8 cellular contexts compared by ENCODE assay signal in the genomic region with DNA sequence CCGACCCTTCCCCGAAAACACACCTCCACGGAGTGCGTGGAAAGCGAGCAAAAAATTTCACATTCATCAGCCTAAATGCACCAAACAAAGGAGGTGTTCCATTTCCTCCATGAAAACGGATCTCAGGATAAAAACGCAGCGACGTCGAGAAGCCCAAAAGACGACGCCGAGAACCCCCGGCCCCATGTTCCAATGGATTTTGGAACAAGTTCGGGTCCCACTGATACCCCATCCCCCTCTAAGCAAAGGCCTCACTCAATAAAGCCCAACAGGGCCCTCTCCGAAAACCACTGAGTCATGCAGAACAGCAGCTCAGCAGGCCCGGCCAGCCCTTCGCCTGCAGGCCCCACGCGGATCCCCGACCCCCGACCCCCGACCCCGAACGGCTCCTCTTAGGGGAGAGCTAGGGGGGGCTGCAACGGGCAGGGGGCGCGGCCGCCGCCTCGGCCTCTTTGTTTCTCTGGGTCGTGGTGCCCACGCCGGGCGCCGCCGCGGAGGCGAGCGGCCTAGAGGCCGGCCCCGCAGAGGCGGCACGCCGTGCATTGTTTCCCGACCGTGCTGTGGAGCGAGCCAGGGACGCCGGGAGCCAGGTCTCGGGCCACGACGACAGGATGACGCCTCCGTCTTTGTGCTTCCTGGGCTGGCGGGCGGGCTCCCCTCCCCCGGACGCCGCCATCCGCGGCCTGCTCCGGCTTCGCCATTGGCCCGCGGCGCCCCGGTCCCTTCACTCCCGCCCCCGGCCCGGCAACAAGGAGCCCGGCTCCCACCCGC. TPM values are rescaled to one million over a fixed set of nuclear protein-coding genes. Genes with fewer than 3 reads are reported as not detected.
DNase-seq lines count a peak whose midpoint lies in the region; ATAC-seq and TF ChIP-seq lines count a peak whose summit lies in the region.

No MANE protein-coding gene starts in this region.

- no peaks in the 10 kb centered on the region for H3K27me3 ChIP-seq in CD4-positive, alpha-beta memory T cell (ENCODE audit: insufficient read depth, low read length)
- H3K27me3 ChIP-seq in SJCRH30, result no peaks in the 10 kb centered on the region
- H3K27me3 ChIP-seq in ovary, result no peaks in the 10 kb centered on the region
- no peaks in the 10 kb centered on the region for H3K27me3 ChIP-seq in tibial nerve

- peaks cover 0 to 3% (median 0%) of the 10 kb centered on the region in 8 donors for H3K9me3 Mint-ChIP-seq in CD4-positive, alpha-beta memory T cell
- no peaks in the 10 kb centered on the region for H3K9me3 Mint-ChIP-seq in activated naive CD4-positive, alpha-beta T cell treated with anti-CD3 and anti-CD28 coated beads, Interleukin-2, amount 50 U/mL, for 72 hours

- 1% methylated on average over 31 to 73 of the region's 73 CpGs for WGBS in ovary, 3 donors
- WGBS in tibial nerve, 2 donors, result 1 to 2% methylated on average over 23 to 32 of the region's 73 CpGs

- peaks cover 30 to 58% (median 43%) of the 10 kb centered on the region in 4 donors for H3K4me1 Mint-ChIP-seq in CD4-positive, alpha-beta memory T cell

- intact Hi-C loops in CD4-positive, alpha-beta memory T cell (cut with micrococcal nuclease), result loop anchor here (1.0 to 5.0 kb wide), 6 partner anchors 11 to 1952 kb away; a partner anchor contains a TSS
- intact Hi-C loops in Right ventricle myocardium inferior (cut with DNase I) (loop anchor here (2.0 kb wide), 2 partner anchors 59 to 213 kb away; no protein-coding TSS in a partner anchor), ovary (cut with DNase I) (loop anchor here in 2 of 4 donors (5.0 to 10.0 kb wide), 2 partner anchors 69 to 213 kb away; no protein-coding TSS in a partner anchor)

- CTCF ChIA-PET in CD4-positive, alpha-beta memory T cell (lab: Charles Lee; ENCODE audit: partially characterized antibody), result interaction anchor here (1.8 to 2.4 kb wide), 3 partner anchors 222 to 226 kb away, joined by 5 to 8 read pairs (median 7); no protein-coding TSS in a partner anchor

- peak overlapping the region; percentile 89 to 97 (median 94) for H3K4me3 Mint-ChIP-seq in CD4-positive, alpha-beta memory T cell

- POLR2A ChIA-PET in CD4-positive, alpha-beta memory T cell (lab: Charles Lee; ENCODE audit: partially characterized antibody), result interaction anchor here (0.9 to 5.6 kb wide), 18 partner anchors 7 to 1945 kb away, joined by 3 to 96 read pairs (median 7); a partner anchor contains a TSS

- peaks cover 3 to 43% of the 10 kb centered on the region in 2 donors for H3K36me3 Mint-ChIP-seq in CD4-positive, alpha-beta memory T cell
- peaks cover 21 to 34% of the 10 kb centered on the region in 2 donors for H3K36me3 Mint-ChIP-seq in activated naive CD4-positive, alpha-beta T cell treated with anti-CD3 and anti-CD28 coated beads, Interleukin-2, amount 50 U/mL, for 72 hours

- peak overlapping the region; percentile 32 to 98 for H3K4me3 ChIP-seq in CD4-positive, alpha-beta memory T cell (ENCODE audit: low read length in 2 of 2)
- H3K4me3 ChIP-seq in SJCRH30 (peak overlapping the region; percentile 94), ovary (peak overlapping the region; percentile 94), tibial nerve (peak overlapping the region; percentile 87 to 97 (median 95))

- peak; percentile 73 to 80 (median 78) for DNase-seq in CD4-positive, alpha-beta memory T cell
- DNase-seq in GM19240 (ENCODE audit: insufficient read length, low spot score) (peak; percentile 25), SJCRH30 (peak; percentile 57 to 62), Right ventricle myocardium inferior (ENCODE audit: missing footprints) (peak; percentile 85), ovary (peak; percentile 60 to 76 (median 68)), tibial nerve (ENCODE audit: low spot score in 2 of 2) (peak in 1 of 2 donors; percentile 41)
- DNase-seq in activated naive CD4-positive, alpha-beta T cell treated with anti-CD3 and anti-CD28 coated beads, Interleukin-2, amount 50 U/mL, for 72 hours (ENCODE audit: low spot score in 2 of 2), result peak; percentile 70 to 76

- peak overlapping the region; percentile 97 for H3K27ac ChIP-seq in CD4-positive, alpha-beta memory T cell (ENCODE audit: low read depth, low read length)
- H3K27ac ChIP-seq in SJCRH30 (peak overlapping the region; percentile 95), ovary (peak overlapping the region; percentile 99 to 100), tibial nerve (peak overlapping the region; percentile 100)

- H3K4me1 ChIP-seq in CD4-positive, alpha-beta memory T cell (ENCODE audit: insufficient read depth, low read length), result peaks cover 52% of the 10 kb centered on the region
- H3K4me1 ChIP-seq in SJCRH30 (peaks cover 14% of the 10 kb centered on the region), ovary (ENCODE audit: insufficient read depth) (no peaks in the 10 kb centered on the region), tibial nerve (peaks cover 0 to 36% (median 29%) of the 10 kb centered on the region in 4 donors)

- TF ChIP-seq CTCF in ovary (IDR thresholded peaks at IDR 0.05) (no peak), tibial nerve (IDR thresholded peaks at IDR 0.05) (no peak)

- ATAC-seq in HG03439 (IDR thresholded peaks at IDR 0.05; ENCODE audit: unreplicated experiment) (peak; percentile 40), Right ventricle myocardium inferior (peak; percentile 27)
- ATAC-seq in activated naive CD4-positive, alpha-beta T cell treated with anti-CD3 and anti-CD28 coated beads, Interleukin-2, amount 50 U/mL, for 72 hours, result peak; percentile 57 to 61

- H3K9me3 ChIP-seq in CD4-positive, alpha-beta memory T cell (ENCODE audit: control insufficient read depth in 1 of 2, low read length in 2 of 2), result no peaks in the 10 kb centered on the region
- no peaks in the 10 kb centered on the region for H3K9me3 ChIP-seq in SJCRH30 (replicated peaks)
- H3K9me3 ChIP-seq in ovary, result no peaks in the 10 kb centered on the region
- H3K9me3 ChIP-seq in tibial nerve, result no peaks in the 10 kb centered on the region

- no peaks in the 10 kb centered on the region for H3K27me3 Mint-ChIP-seq in CD4-positive, alpha-beta memory T cell

- TF ChIP-seq POLR2A in ovary (IDR thresholded peaks at IDR 0.05), result no peak
- no peak for TF ChIP-seq POLR2A in tibial nerve (IDR thresholded peaks at IDR 0.05)

- peaks cover 8% of the 10 kb centered on the region for H3K36me3 ChIP-seq in CD4-positive, alpha-beta memory T cell (ENCODE audit: insufficient read depth, low read length)
- peaks cover 41% of the 10 kb centered on the region for H3K36me3 ChIP-seq in SJCRH30
- no peaks in the 10 kb centered on the region for H3K36me3 ChIP-seq in ovary
- peaks cover 0 to 14% (median 0%) of the 10 kb centered on the region in 3 donors for H3K36me3 ChIP-seq in tibial nerve

- no peak for TF ChIP-seq EP300 in ovary (IDR thresholded peaks at IDR 0.05)
- TF ChIP-seq EP300 in tibial nerve (IDR thresholded peaks at IDR 0.05), result peak in 1 of 2 donors; percentile 81

- peak overlapping the region; percentile 93 to 99 (median 95) for H3K27ac Mint-ChIP-seq in CD4-positive, alpha-beta memory T cell
- H3K27ac Mint-ChIP-seq in activated naive CD4-positive, alpha-beta T cell treated with anti-CD3 and anti-CD28 coated beads, Interleukin-2, amount 50 U/mL, for 72 hours, result peak overlapping the region; percentile 89 to 97

RNA-seq across cellular contexts. Expression of a gene that starts 0.9 kb away (rescaled TPM):
- 100 to 1,000 TPM; 143 to 148 TPM for total RNA-seq in CD4-positive, alpha-beta memory T cell
- polyA plus RNA-seq in CD4-positive, alpha-beta memory T cell, result 10 to 100 TPM; 49.3 to 80.4 TPM
- total RNA-seq in SJCRH30 (2014; rRNA removed; shearing (Covaris generic)), result 149 and 151 TPM in 2 replicates
- 10 to 100 TPM; 80.3 to 92.9 TPM for total RNA-seq in activated naive CD4-positive, alpha-beta T cell treated with anti-CD3 and anti-CD28 coated beads, Interleukin-2, amount 50 U/mL, for 72 hours
- total RNA-seq in Right ventricle myocardium inferior, result 174 TPM
- total RNA-seq in ovary, result 100 to 1,000 TPM; 198 to 904 (median 321) TPM
- 100 to 1,000 TPM; 146 to 208 TPM for polyA plus RNA-seq in ovary
- total RNA-seq in tibial nerve, result 1,000 to 10,000 TPM in 3 of 4 donors, 100 to 1,000 TPM in 1; 907 to 1,573 (median 1,091) TPM
